In genomic region chr4:71687057-71687456, GRCh38 we compare ENCODE assay signal across 33 cellular contexts.
"Had no signal": no experiment of that assay in that cellular context is flagged by ENCODE, and none has a peak within 500 bp of the region (broad histone marks: within the 10 kb centered on the region; RNA-seq: fewer than 3 reads in every experiment).

No MANE protein-coding gene starts in this region.

- H3K27me3 ChIP-seq: left lung, neural progenitor cell, neutrophil, ovary, stomach, testis, thyroid gland, transverse colon, upper lobe of left lung, vagina had no signal

- ATAC-seq: left colon; left lung; lower lobe of right lung; natural killer cell; right cardiac atrium; sciatic nerve; stimulated activated naive B cell treated with anti-CD40 and anti-IgM and Interleukin-4, amounts not matched to agents 10 μg/mL and 1 μg/mL and 100 μg/mL, for 72 hours; stimulated activated naive CD8-positive, alpha-beta T cell treated with anti-CD3 and anti-CD28 coated beads, Interleukin-15, Interleukin-2, amounts not matched to agents 100 U/mL and 50 U/mL, for 24 hours had no signal

- H3K4me1 ChIP-seq: left lung, lower lobe of right lung, neural progenitor cell, prostate gland, testis, transverse colon, upper lobe of left lung, vagina had no signal

- H3K4me3 Mint-ChIP-seq: immature natural killer cell; naive B cell; natural killer cell; nephron progenitor cell; neural progenitor cell; stimulated activated naive B cell treated with anti-CD40 and anti-IgM and Interleukin-4, amounts not matched to agents 10 μg/mL and 1 μg/mL and 100 μg/mL, for 72 hours had no signal

- H3K9me3 ChIP-seq: left lung, lower lobe of right lung, neutrophil, ovary, prostate gland, stomach, testis, thyroid gland, transverse colon, upper lobe of left lung, vagina had no signal

- H3K27ac ChIP-seq: left lung, lower lobe of right lung, neural progenitor cell, neutrophil, ovary, prostate gland, skin epidermis, stomach, testis, transverse colon, upper lobe of left lung, vagina had no signal

- H2AFZ ChIP-seq: neural progenitor cell had no signal

- H3K27ac Mint-ChIP-seq: immature natural killer cell; naive B cell; natural killer cell; neural progenitor cell; stimulated activated naive B cell treated with anti-CD40 and anti-IgM and Interleukin-4, amounts not matched to agents 10 μg/mL and 1 μg/mL and 100 μg/mL, for 72 hours had no signal

- H3K36me3 ChIP-seq: left lung, lower lobe of right lung, neural progenitor cell, neutrophil, ovary, prostate gland, stomach, thyroid gland, transverse colon, upper lobe of left lung, vagina had no signal

- H3K4me3 ChIP-seq: left lung, lower lobe of right lung, neural progenitor cell, ovary, prostate gland, skin epidermis, stomach, testis, thyroid gland, transverse colon, upper lobe of left lung, vagina had no signal

- H3K4me2 ChIP-seq: neural progenitor cell had no signal

- H3K9ac ChIP-seq: neural progenitor cell had no signal

- H3K4me1 Mint-ChIP-seq: immature natural killer cell; naive B cell; natural killer cell; nephron progenitor cell; neural progenitor cell; stimulated activated naive B cell treated with anti-CD40 and anti-IgM and Interleukin-4, amounts not matched to agents 10 μg/mL and 1 μg/mL and 100 μg/mL, for 72 hours had no signal

- DNase-seq: hypothalamus; immature natural killer cell; kidney; left colon; left lung; lower lobe of right lung; mammary epithelial cell; mesenchymal stem cell; naive B cell; natural killer cell; nephron progenitor cell; occipital lobe; ovary; posterior cingulate gyrus; retina; right cardiac atrium; stimulated activated CD4-positive, alpha-beta T cell treated with anti-CD3 and anti-CD28 coated beads, Interleukin-12 subunit alpha, Interleukin-12 subunit beta, amount 100 ng/mL, for 4 hours; stimulated activated CD4-positive, alpha-beta T cell treated with anti-CD3 and anti-CD28 coated beads, Interleukin-15, amount 100 ng/mL, for 24 hours; stimulated activated CD4-positive, alpha-beta T cell treated with anti-CD3 and anti-CD28 coated beads, Interleukin-2, amount 100 ng/mL, for 24 hours; stimulated activated CD4-positive, alpha-beta T cell treated with anti-CD3 and anti-CD28 coated beads, Interleukin-4, amount 100 ng/mL, for 1 hour; stimulated activated naive B cell treated with anti-CD40 and anti-IgM and Interleukin-4, amounts not matched to agents 10 μg/mL and 1 μg/mL and 100 μg/mL, for 72 hours; stimulated activated naive CD8-positive, alpha-beta T cell treated with anti-CD3 and anti-CD28 coated beads, Interleukin-15, Interleukin-2, amounts not matched to agents 100 U/mL and 50 U/mL, for 24 hours; stomach; testis; thyroid gland; transverse colon; upper lobe of left lung had no signal

- H3K9me3 Mint-ChIP-seq: immature natural killer cell; naive B cell; natural killer cell; nephron progenitor cell; neural progenitor cell; stimulated activated naive B cell treated with anti-CD40 and anti-IgM and Interleukin-4, amounts not matched to agents 10 μg/mL and 1 μg/mL and 100 μg/mL, for 72 hours had no signal

- H3K36me3 Mint-ChIP-seq: immature natural killer cell; naive B cell; natural killer cell; neural progenitor cell; stimulated activated naive B cell treated with anti-CD40 and anti-IgM and Interleukin-4, amounts not matched to agents 10 μg/mL and 1 μg/mL and 100 μg/mL, for 72 hours had no signal
